ENCODE assay signal across 15 cellular contexts in the genomic region with DNA sequence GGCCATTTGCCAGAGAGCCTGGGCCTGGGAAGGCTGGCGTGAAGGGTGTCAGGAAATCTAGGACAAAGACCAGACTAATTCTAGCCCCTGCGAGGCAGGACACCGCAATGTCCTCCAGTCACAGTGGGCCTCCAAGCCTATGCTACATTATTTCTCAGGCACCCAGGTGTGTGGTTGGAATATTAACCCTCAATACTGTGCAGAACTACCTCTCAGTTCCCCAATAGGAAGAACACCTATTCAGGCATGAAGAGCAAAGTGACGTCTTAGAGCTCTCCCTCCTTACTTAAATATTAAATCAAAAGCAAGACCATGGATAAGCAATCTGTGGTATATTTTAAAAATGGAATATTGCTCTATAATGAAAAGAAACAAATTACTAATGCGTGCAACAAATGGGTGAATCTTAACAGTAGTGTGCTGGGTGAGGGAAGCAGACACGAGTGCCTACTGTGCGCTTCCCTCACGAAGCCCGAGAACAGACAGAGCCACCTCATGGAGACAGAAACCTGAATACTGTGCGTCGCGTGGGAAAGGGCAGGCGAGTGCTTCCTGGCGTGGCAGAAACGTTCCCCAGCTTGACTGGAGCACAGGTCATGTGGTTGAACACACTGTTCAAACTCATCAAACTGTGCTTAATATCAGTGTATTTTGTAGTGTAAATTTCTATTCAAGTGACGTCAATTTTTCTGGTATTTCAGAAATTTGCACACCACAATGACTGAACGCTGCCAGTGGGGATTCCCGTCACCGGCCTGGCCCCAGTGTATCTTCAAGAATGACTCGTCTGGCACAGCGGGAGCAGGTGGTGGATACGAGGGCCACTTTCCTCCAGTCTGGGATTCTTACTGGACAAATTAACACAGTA.
DNase-seq lines count a peak whose midpoint lies in the region; ATAC-seq, FAIRE-seq and TF ChIP-seq lines count a peak whose summit lies in the region.
"Had no signal": no experiment of that assay in that cellular context is flagged by ENCODE, and none has a peak within 500 bp of the region (broad histone marks: within the 10 kb centered on the region; RNA-seq: fewer than 3 reads in every experiment).

No MANE protein-coding gene starts in this region.

- TF ChIP-seq CTCF in GM10248 (IDR thresholded peaks at IDR 0.05; ENCODE audit: control extremely low read depth, extremely low read depth, low read depth, missing control alignments) (no peak), brain microvascular endothelial cell (IDR thresholded peaks at IDR 0.05; ENCODE audit: low read depth, low read length, missing control alignments) (no peak)

- H3K27me3 ChIP-seq in brain microvascular endothelial cell (replicated peaks) = no peaks in the 10 kb centered on the region

- CTCF ChIA-PET in GM10248 (lab: Yijun Ruan, JAX) = no interaction called here

- in situ Hi-C loops in brain microvascular endothelial cell (cut with HindIII; ENCODE audit: low pct_ligation_motif_present, low sequenced_read_pairs) = no loop called here

- ATAC-seq in GM19438 (IDR thresholded peaks at IDR 0.05; ENCODE audit: low read depth, unreplicated experiment) (peak; percentile 65), HG03097 (IDR thresholded peaks at IDR 0.05; ENCODE audit: low FRiP score, unreplicated experiment) (peak; percentile 42)

- H3K27ac ChIP-seq in brain microvascular endothelial cell = no peak overlapping the region
- H3K27ac ChIP-seq: epithelial cell of prostate, KMS-11 had no signal

- POLR2A ChIA-PET in GM10248 (lab: Yijun Ruan, JAX) = no interaction called here

- no peak for FAIRE-seq in HTR-8/SVneo (lab: Jason Lieb, UNC)
- FAIRE-seq: kidney had no signal

- H3K36me3 ChIP-seq in brain microvascular endothelial cell (replicated peaks) = no peaks in the 10 kb centered on the region

- H3K4me3 ChIP-seq in brain microvascular endothelial cell (ENCODE audit: low read depth, low read length) = no peak overlapping the region

- DNase-seq in GM10248 (ENCODE audit: extremely low spot score) = peak; percentile 55
- peak; percentile 76 for DNase-seq in brain microvascular endothelial cell
- no peak for DNase-seq in NCI-H1417 (lab: John Stamatoyannopoulos, UW)
- no peak for DNase-seq in HTR-8/SVneo (ENCODE audit: insufficient read length, low spot score)
- DNase-seq in SW 1271 (lab: John Stamatoyannopoulos, UW) = no peak
- DNase-seq in NCI-H510A (lab: John Stamatoyannopoulos, UW) = no peak
- DNase-seq: aorta; CD4-positive, alpha-beta memory T cell; kidney; NCI-H446 treated with DMSO at 0.1 percent for 48 hours; stimulated activated CD8-positive, alpha-beta memory T cell treated with anti-CD3 and anti-CD28 coated beads, Interleukin-4, amount 100 ng/mL, for 48 hours had no signal

Comparison
In these comparisons a context has a peak if more than half of its experiments do, and no peak if none do; other contexts are left out.
1. DNase-seq: peak in GM10248 (single experiment) and brain microvascular endothelial cell (single experiment); none in NCI-H1417 (0 of 3), HTR-8/SVneo (single experiment), SW 1271 (0 of 2) and NCI-H510A (single experiment).